ENCODE assay signal across 35 cellular contexts in the genomic region with DNA sequence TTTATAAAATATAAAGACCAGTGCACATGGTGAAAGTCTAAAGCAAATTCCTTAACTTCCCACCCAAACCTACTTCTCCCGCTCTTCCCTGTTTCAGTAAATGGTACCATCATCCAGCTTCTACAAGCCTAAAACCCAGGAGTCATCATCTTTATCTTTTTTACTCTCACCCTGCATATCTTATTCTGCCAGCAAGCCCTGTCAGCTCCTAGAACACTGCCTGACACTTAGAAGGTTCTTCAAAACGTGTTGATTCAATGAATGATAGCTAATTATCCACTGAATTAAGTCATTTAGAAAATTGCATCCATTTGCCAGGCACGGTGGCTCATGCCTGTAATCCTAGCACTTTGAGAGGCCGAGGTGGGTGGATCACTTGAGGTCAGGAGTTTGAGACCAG.
"Had no signal": no experiment of that assay in that cellular context is flagged by ENCODE, and none has a peak within 500 bp of the region (broad histone marks: within the 10 kb centered on the region; RNA-seq: fewer than 3 reads in every experiment).

No MANE protein-coding gene starts in this region.

- H3K4me3 ChIP-seq: MG63 had no signal

- DNase-seq: Karpas-422, Kasumi-1, MG63, MM.1S, MV-4-11, NCI-H1048, NCI-H1092, NCI-H1092 treated with DMSO at 0.1 percent for 48 hours, NCI-H1105, NCI-H1105 treated with DMSO at 0.1 percent for 48 hours, NCI-H1417, NCI-H1417 treated with DMSO at 0.1 percent for 48 hours, NCI-H146, NCI-H1694, NCI-H1694 treated with DMSO at 0.1 percent for 48 hours, NCI-H187, NCI-H187 treated with DMSO at 0.1 percent for 48 hours, NCI-H1930, NCI-H2029, NCI-H2029 treated with DMSO at 0.1 percent for 48 hours, NCI-H2081, NCI-H2081 treated with DMSO at 0.1 percent for 48 hours, NCI-H2107, NCI-H2171, NCI-H2171 treated with DMSO at 0.1 percent for 48 hours, NCI-H2227 treated with DMSO at 0.1 percent for 48 hours, NCI-H226, NCI-H345, NCI-H446, NCI-H446 treated with DMSO at 0.1 percent for 48 hours, NCI-H510A, NCI-H510A treated with DMSO at 0.1 percent for 48 hours, NCI-H524, NCI-H524 treated with DMSO at 0.1 percent for 48 hours, NCI-H526 had no signal

- H3K9me3 ChIP-seq: MG63 had no signal

- H3K36me3 ChIP-seq: MG63 had no signal

- H3K27me3 ChIP-seq: MG63 had no signal
